ENCODE assay signal across 23 cellular contexts in the genomic region with DNA sequence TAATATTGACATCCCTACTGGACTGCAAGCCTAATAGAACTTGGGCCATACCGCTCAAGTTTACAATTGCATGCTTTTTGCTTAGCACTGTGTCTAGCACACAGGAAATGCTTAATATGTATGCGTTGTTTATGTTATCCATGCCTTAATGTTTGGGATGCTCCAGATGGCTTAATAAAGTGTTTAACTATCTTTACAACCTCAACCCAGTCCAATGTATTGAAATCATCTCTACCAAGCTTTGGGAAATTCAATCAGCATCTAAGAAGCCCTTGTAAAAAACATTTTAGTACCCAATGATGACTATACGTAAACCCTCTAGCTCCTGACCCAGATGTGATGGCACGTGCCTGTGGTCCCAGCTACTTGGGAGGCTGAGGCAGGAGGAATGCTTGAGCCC. TPM values are rescaled to one million over a fixed set of nuclear protein-coding genes. Genes with fewer than 3 reads are reported as not detected.
DNase-seq lines count a peak whose midpoint lies in the region; ATAC-seq, FAIRE-seq and TF ChIP-seq lines count a peak whose summit lies in the region.
"Had no signal": no experiment of that assay in that cellular context is flagged by ENCODE, and none has a peak within 500 bp of the region (broad histone marks: within the 10 kb centered on the region; RNA-seq: fewer than 3 reads in every experiment).

No MANE protein-coding gene starts in this region.

- H2AFZ ChIP-seq in osteoblast (ENCODE audit: low read length): no peak overlapping the region

- peaks cover 49% of the 10 kb centered on the region for H3K27me3 Mint-ChIP-seq in HFFc6 (ENCODE audit: insufficient read depth)
- H3K27me3 Mint-ChIP-seq: IgD-negative memory B cell had no signal

- H3K79me2 ChIP-seq in osteoblast (ENCODE audit: insufficient read depth, low read length): peaks cover 93% of the 10 kb centered on the region

- no peak for TF ChIP-seq POLR2A in esophagus muscularis mucosa (IDR thresholded peaks at IDR 0.05; ENCODE audit: low read depth)

- H3K27ac ChIP-seq in esophagus muscularis mucosa (replicated peaks in 1 of 4): peak overlapping the region; percentile 49 to 63 (median 51)
- H3K27ac ChIP-seq in osteoblast (ENCODE audit: low read depth, low read length): peak overlapping the region; percentile 25
- peak overlapping the region; percentile 59 to 74 for H3K27ac ChIP-seq in thoracic aorta
- H3K27ac ChIP-seq: A549, BLaER1, HL-60 had no signal

- H3K27ac Mint-ChIP-seq in HFFc6: peak overlapping the region; percentile 80
- no peak overlapping the region for H3K27ac Mint-ChIP-seq in stimulated activated effector memory CD8-positive, alpha-beta T cell treated with anti-CD3 and anti-CD28 coated beads, Interleukin-12 subunit alpha, Interleukin-12 subunit beta, amount 100 ng/mL, for 72 hours
- H3K27ac Mint-ChIP-seq: CD8-positive, alpha-beta T cell; IgD-negative memory B cell had no signal

- no peak for DNase-seq in HFFc6
- DNase-seq in esophagus muscularis mucosa (ENCODE audit: extremely low spot score): no peak
- DNase-seq in osteoblast (ENCODE audit: insufficient read length, low spot score, missing footprints): no peak
- no peak for DNase-seq in thoracic aorta (ENCODE audit: low spot score)
- no peak for DNase-seq in stimulated activated effector memory CD8-positive, alpha-beta T cell treated with anti-CD3 and anti-CD28 coated beads, Interleukin-12 subunit alpha, Interleukin-12 subunit beta, amount 100 ng/mL, for 72 hours (ENCODE audit: low spot score in 2 of 2)
- no peak for DNase-seq in HTR-8/SVneo (ENCODE audit: insufficient read length, low spot score)
- DNase-seq: Calu3; CD8-positive, alpha-beta T cell; EL; Karpas-422; NCI-H1436; NCI-H1930; NCI-H345; NCI-H524 treated with DMSO at 0.1 percent for 48 hours; SHP77 treated with DMSO at 0.1 percent for 48 hours had no signal

- H3K9me3 Mint-ChIP-seq in HFFc6: peaks cover 33% of the 10 kb centered on the region
- no peaks in the 10 kb centered on the region for H3K9me3 Mint-ChIP-seq in stimulated activated effector memory CD8-positive, alpha-beta T cell treated with anti-CD3 and anti-CD28 coated beads, Interleukin-12 subunit alpha, Interleukin-12 subunit beta, amount 100 ng/mL, for 72 hours
- H3K9me3 Mint-ChIP-seq: CD8-positive, alpha-beta T cell; IgD-negative memory B cell had no signal

- ATAC-seq in thoracic aorta (ENCODE audit: insufficient number of reproducible peaks, low FRiP score, low read depth) (no peak), HG03520 (IDR thresholded peaks at IDR 0.05; ENCODE audit: unreplicated experiment) (no peak)
- no peak for ATAC-seq in stimulated activated effector memory CD8-positive, alpha-beta T cell treated with anti-CD3 and anti-CD28 coated beads, Interleukin-12 subunit alpha, Interleukin-12 subunit beta, amount 100 ng/mL, for 72 hours
- ATAC-seq: A549; CD8-positive, alpha-beta T cell had no signal

- intact Hi-C loops in esophagus muscularis mucosa (cut with DNase I): no loop called here

- H3K4me1 ChIP-seq in esophagus muscularis mucosa: peaks cover 34 to 90% (median 73%) of the 10 kb centered on the region in 4 donors
- peaks cover 36% of the 10 kb centered on the region for H3K4me1 ChIP-seq in osteoblast (ENCODE audit: insufficient read depth, low read length)
- H3K4me1 ChIP-seq in thoracic aorta (ENCODE audit: control insufficient read depth in 1 of 2, low read depth in 2 of 2): peaks cover 40 to 92% of the 10 kb centered on the region in 2 donors
- H3K4me1 ChIP-seq: A549 had no signal

- H3K4me3 Mint-ChIP-seq in HFFc6: peak overlapping the region; percentile 53; the same call in 1 of the 2 replicates
- H3K4me3 Mint-ChIP-seq in stimulated activated effector memory CD8-positive, alpha-beta T cell treated with anti-CD3 and anti-CD28 coated beads, Interleukin-12 subunit alpha, Interleukin-12 subunit beta, amount 100 ng/mL, for 72 hours: no peak overlapping the region
- H3K4me3 Mint-ChIP-seq: CD8-positive, alpha-beta T cell; IgD-negative memory B cell had no signal

- H3K36me3 Mint-ChIP-seq in HFFc6 (ENCODE audit: low read depth): peaks cover 81% of the 10 kb centered on the region
- no peaks in the 10 kb centered on the region for H3K36me3 Mint-ChIP-seq in stimulated activated effector memory CD8-positive, alpha-beta T cell treated with anti-CD3 and anti-CD28 coated beads, Interleukin-12 subunit alpha, Interleukin-12 subunit beta, amount 100 ng/mL, for 72 hours
- H3K36me3 Mint-ChIP-seq: CD8-positive, alpha-beta T cell; IgD-negative memory B cell had no signal

- TF ChIP-seq EP300 in esophagus muscularis mucosa (IDR thresholded peaks at IDR 0.05): no peak

- H3K27me3 ChIP-seq in esophagus muscularis mucosa (no peaks in the 10 kb centered on the region), osteoblast (ENCODE audit: insufficient read depth, low read length) (no peaks in the 10 kb centered on the region), thoracic aorta (replicated peaks; ENCODE audit: insufficient read depth) (no peaks in the 10 kb centered on the region)
- H3K27me3 ChIP-seq: BLaER1 had no signal

- no peak for FAIRE-seq in HTR-8/SVneo (lab: Jason Lieb, UNC)
- FAIRE-seq: A549, GM12891, GM18507, H1 had no signal

- no peaks in the 10 kb centered on the region for H3K9me3 ChIP-seq in esophagus muscularis mucosa
- H3K9me3 ChIP-seq in osteoblast (ENCODE audit: low read depth, low read length): no peaks in the 10 kb centered on the region
- no peaks in the 10 kb centered on the region for H3K9me3 ChIP-seq in thoracic aorta
- H3K9me3 ChIP-seq: A549 had no signal

- peaks cover 91% of the 10 kb centered on the region for H3K4me1 Mint-ChIP-seq in HFFc6 (ENCODE audit: low read depth)
- H3K4me1 Mint-ChIP-seq in stimulated activated effector memory CD8-positive, alpha-beta T cell treated with anti-CD3 and anti-CD28 coated beads, Interleukin-12 subunit alpha, Interleukin-12 subunit beta, amount 100 ng/mL, for 72 hours: no peaks in the 10 kb centered on the region
- H3K4me1 Mint-ChIP-seq: IgD-negative memory B cell had no signal

- H3K4me2 ChIP-seq in osteoblast (ENCODE audit: insufficient read depth, low read length): no peak overlapping the region
- H3K4me2 ChIP-seq: A549, BLaER1 had no signal

- peaks cover 63% of the 10 kb centered on the region for H4K20me1 ChIP-seq in osteoblast (ENCODE audit: insufficient read depth, low read length)

- 90% methylated on average over 4 of the region's 4 CpGs for whole genome bisulfite sequencing in esophagus muscularis mucosa

- H3K4me3 ChIP-seq in esophagus muscularis mucosa: no peak overlapping the region
- no peak overlapping the region for H3K4me3 ChIP-seq in osteoblast (ENCODE audit: insufficient read depth, low read length)
- no peak overlapping the region for H3K4me3 ChIP-seq in thoracic aorta
- H3K4me3 ChIP-seq: A549, BLaER1 had no signal

- H3K36me3 ChIP-seq in esophagus muscularis mucosa: peaks cover 4 to 13% (median 9%) of the 10 kb centered on the region in 4 donors
- peaks cover 77% of the 10 kb centered on the region for H3K36me3 ChIP-seq in osteoblast (ENCODE audit: insufficient read depth, low read length)
- no peaks in the 10 kb centered on the region for H3K36me3 ChIP-seq in thoracic aorta

- TF ChIP-seq CTCF in HFFc6 (IDR thresholded peaks at IDR 0.05) (no peak), esophagus muscularis mucosa (IDR thresholded peaks at IDR 0.05) (no peak), osteoblast (IDR thresholded peaks at IDR 0.05; ENCODE audit: extremely low read depth, low read depth, low read length) (no peak), thoracic aorta (IDR thresholded peaks at IDR 0.05) (no peak)

RNA-seq across cellular contexts. Expression of gene CALD1, which starts 40.0 kb away (rescaled TPM):
- total RNA-seq in HFFc6 (2021; fragmentation: NEBNext Ultra II Directional; extraction: Animal tissue kit (Norgen Biotek cat#: 25700)): 1,000 to 10,000 TPM; 1,066 to 1,726 (median 1,102) TPM
- total RNA-seq in esophagus muscularis mucosa (1,000 to 10,000 TPM; 2,057 to 3,140 (median 2,687) TPM), osteoblast (1,075 and 1,123 TPM in 2 replicates), thoracic aorta (1,000 to 10,000 TPM in 1 of 2 donors, 100 to 1,000 TPM in 1; 912 to 1,038 TPM)
- total RNA-seq: CD8-positive, alpha-beta T cell had no signal
